Comparison of ENCODE assay signal across 9 cellular contexts in the genomic region with DNA sequence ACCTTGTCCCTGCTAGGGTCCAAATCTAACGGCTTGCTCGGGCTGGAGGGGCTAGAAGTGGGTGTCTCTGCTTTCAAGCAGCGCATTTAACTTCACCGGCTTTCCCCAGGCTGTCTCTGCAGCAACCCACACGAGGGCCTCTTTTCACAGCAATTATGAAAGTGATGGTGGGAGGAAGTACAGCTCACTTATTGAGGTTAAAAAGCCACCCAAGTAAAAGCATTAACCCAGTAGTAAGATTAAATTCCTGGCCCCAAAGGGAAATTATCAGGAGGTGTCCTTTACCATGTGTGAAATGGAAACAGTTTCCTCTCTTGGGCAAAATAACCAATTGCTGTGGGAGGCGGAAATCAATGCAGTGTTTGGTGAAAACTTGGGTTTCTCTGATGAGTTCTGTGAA. TPM values are rescaled to one million over a fixed set of nuclear protein-coding genes. Genes with fewer than 3 reads are reported as not detected.
DNase-seq lines count a peak whose midpoint lies in the region; ATAC-seq and TF ChIP-seq lines count a peak whose summit lies in the region.
"Had no signal": no experiment of that assay in that cellular context is flagged by ENCODE, and none has a peak within 500 bp of the region (broad histone marks: within the 10 kb centered on the region; RNA-seq: fewer than 3 reads in every experiment).

No MANE protein-coding gene starts in this region.

- H3K4me3 ChIP-seq in heart left ventricle = no peak overlapping the region

- no peaks in the 10 kb centered on the region for H3K4me1 ChIP-seq in foreskin keratinocyte
- H3K4me1 ChIP-seq in heart left ventricle = peaks cover 0 to 18% (median 4%) of the 10 kb centered on the region in 12 donors

- ATAC-seq in GM18867 (IDR thresholded peaks at IDR 0.05; ENCODE audit: unreplicated experiment) (peak; percentile 82), HG03039 (IDR thresholded peaks at IDR 0.05; ENCODE audit: unreplicated experiment) (peak; percentile 70), foreskin keratinocyte (no peak), heart left ventricle (no peak)

- TF ChIP-seq CTCF in foreskin keratinocyte (conservative IDR thresholded peaks at IDR 0.05) = no peak
- no peak for TF ChIP-seq CTCF in heart left ventricle (IDR thresholded peaks at IDR 0.05)

- H3K27me3 ChIP-seq in foreskin keratinocyte (no peaks in the 10 kb centered on the region), heart left ventricle (no peaks in the 10 kb centered on the region)

- H3K9me3 ChIP-seq in heart left ventricle = no peaks in the 10 kb centered on the region

- no peak overlapping the region for H3K27ac ChIP-seq in foreskin keratinocyte
- H3K27ac ChIP-seq in heart left ventricle = peak overlapping the region in 2 of 12 donors; percentile 13 to 17

- TF ChIP-seq POLR2A in heart left ventricle (IDR thresholded peaks at IDR 0.05) = no peak

- POLR2A ChIA-PET in HEK293T (lab: Yijun Ruan, JAX) = interaction anchor here (1.1 kb wide), 1 partner anchor 13 kb away, joined by 3 read pairs; no protein-coding TSS in a partner anchor

- peak; percentile 58 to 62 for DNase-seq in activated T-cell treated with anti-CD3 and anti-CD28 coated beads, Interleukin-2, amount 50 U/mL, for 48 hours
- DNase-seq in putamen (ENCODE audit: low spot score) (peak; percentile 78), HEK293T (ENCODE audit: extremely low spot score) (no peak), foreskin keratinocyte (no peak), heart left ventricle (no peak), SW 1271 (lab: John Stamatoyannopoulos, UW) (no peak)
- DNase-seq: NCI-H510A treated with DMSO at 0.1 percent for 48 hours had no signal

- CTCF ChIA-PET in HEK293T (lab: Yijun Ruan, JAX) = interaction anchor here (0.6 to 1.2 kb wide), 4 partner anchors 13 to 311 kb away, joined by 3 to 8 read pairs (median 5); a partner anchor contains a TSS

- H3K36me3 ChIP-seq in heart left ventricle = no peaks in the 10 kb centered on the region

- intact Hi-C loops in heart left ventricle (cut with DNase I) = no loop called here

- 62 to 72% (median 67%) methylated on average over 6 of the region's 6 CpGs for WGBS in heart left ventricle, 4 donors

TF ChIP-seq in HEK293T, 16 proteins besides CTCF, POLR2A, EP300 and RAD21:
- TF ChIP-seq FOXM1 (IDR thresholded peaks at IDR 0.05; ENCODE audit: borderline replicate concordance) = no peak
- no peak for TF ChIP-seq HDGF (IDR thresholded peaks at IDR 0.05; ENCODE audit: borderline replicate concordance)
- TF ChIP-seq NFRKB (IDR thresholded peaks at IDR 0.05) = no peak
- no peak for TF ChIP-seq ELF4 (IDR thresholded peaks at IDR 0.05)
- no peak for TF ChIP-seq ZNF384 (IDR thresholded peaks at IDR 0.05)
- no peak for TF ChIP-seq L3MBTL2 (conservative IDR thresholded peaks at IDR 0.05)
- TF ChIP-seq SUZ12 (IDR thresholded peaks at IDR 0.05) = no peak
- TF ChIP-seq, protein P1, sequence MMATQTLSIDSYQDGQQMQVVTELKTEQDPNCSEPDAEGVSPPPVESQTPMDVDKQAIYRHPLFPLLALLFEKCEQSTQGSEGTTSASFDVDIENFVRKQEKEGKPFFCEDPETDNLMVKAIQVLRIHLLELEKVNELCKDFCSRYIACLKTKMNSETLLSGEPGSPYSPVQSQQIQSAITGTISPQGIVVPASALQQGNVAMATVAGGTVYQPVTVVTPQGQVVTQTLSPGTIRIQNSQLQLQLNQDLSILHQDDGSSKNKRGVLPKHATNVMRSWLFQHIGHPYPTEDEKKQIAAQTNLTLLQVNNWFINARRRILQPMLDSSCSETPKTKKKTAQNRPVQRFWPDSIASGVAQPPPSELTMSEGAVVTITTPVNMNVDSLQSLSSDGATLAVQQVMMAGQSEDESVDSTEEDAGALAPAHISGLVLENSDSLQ (IDR thresholded peaks at IDR 0.05) = no peak
- no peak for TF ChIP-seq LEF1 (IDR thresholded peaks at IDR 0.05; ENCODE audit: borderline replicate concordance)
- no peak for TF ChIP-seq ARNT (IDR thresholded peaks at IDR 0.05)
- TF ChIP-seq TARDBP (IDR thresholded peaks at IDR 0.05) = no peak
- TF ChIP-seq CTBP1 (IDR thresholded peaks at IDR 0.05; ENCODE audit: borderline replicate concordance) = no peak
- no peak for TF ChIP-seq SP1 (IDR thresholded peaks at IDR 0.05)
- no peak for TF ChIP-seq BHLHE40 (IDR thresholded peaks at IDR 0.05; ENCODE audit: borderline replicate concordance)

RNA-seq across cellular contexts. Expression of a gene that starts 41.1 kb away (rescaled TPM):
- total RNA-seq in foreskin keratinocyte (48.6 and 52.0 TPM in 2 replicates), heart left ventricle (100 to 1,000 TPM in 8 of 9 donors, 10 to 100 TPM in 1; 93.2 to 149 (median 116) TPM)
- polyA plus RNA-seq in foreskin keratinocyte (45.4 and 51.5 TPM in 2 replicates), heart left ventricle (100 to 1,000 TPM; 119 to 142 TPM)

RNA-seq across cellular contexts. Expression of a gene that starts 45.5 kb away (rescaled TPM):
- 1.9 and 2.2 TPM in 2 replicates for total RNA-seq in foreskin keratinocyte
- polyA plus RNA-seq in foreskin keratinocyte = 0.81 and 1.1 TPM in 2 replicates
- 1 to 10 TPM; 2.1 to 9.9 (median 5.9) TPM for total RNA-seq in heart left ventricle
- polyA plus RNA-seq in heart left ventricle = 1 to 10 TPM; 3.1 to 4.2 TPM

RNA-seq across cellular contexts. Expression of a gene that starts 57.2 kb away (rescaled TPM):
- total RNA-seq in foreskin keratinocyte (0.07 TPM in 1 of 2 replicates, not detected in the other), heart left ventricle (under 1 TPM in 4 of 9 donors, not detected in 5; 0.13 to 0.35 (median 0.23) TPM)
- polyA plus RNA-seq in foreskin keratinocyte (not detected in 2 replicates), heart left ventricle (under 1 TPM; 0.07 to 0.11 TPM)

Comparison
In these comparisons a context has a peak if more than half of its experiments do, and no peak if none do; other contexts are left out.
1. ATAC-seq: peak in GM18867 (single experiment) and HG03039 (single experiment); none in foreskin keratinocyte (single experiment) and heart left ventricle (0 of 4).
2. DNase-seq: peak in activated T-cell treated with anti-CD3 and anti-CD28 coated beads, Interleukin-2, amount 50 U/mL, for 48 hours (2 of 2) and putamen (single experiment); none in HEK293T (single experiment), foreskin keratinocyte (0 of 2), heart left ventricle (0 of 5) and SW 1271 (0 of 2).